ENCODE assay signal across 8 cellular contexts in genomic region chr7:118080947-118081346, GRCh38.
A peak's percentile ranks its signal among the peaks of the same experiment; 100 is the strongest.
DNase-seq lines count a peak whose midpoint lies in the region; ATAC-seq lines count a peak whose summit lies in the region.

No MANE protein-coding gene starts in this region.

- intact Hi-C loops in left ventricle myocardium superior (cut with micrococcal nuclease): no loop called here

- peak; percentile 98 for ATAC-seq in HG03039 (IDR thresholded peaks at IDR 0.05; ENCODE audit: unreplicated experiment)
- ATAC-seq in stimulated activated naive CD8-positive, alpha-beta T cell treated with anti-CD3 and anti-CD28 coated beads, Interleukin-15, Interleukin-2, amounts not matched to agents 100 U/mL and 50 U/mL, for 24 hours: peak; percentile 95
- no peak for ATAC-seq in left ventricle myocardium superior

- DNase-seq in activated CD4-positive, alpha-beta T cell treated with anti-CD3 and anti-CD28 coated beads for 24 hours (ENCODE audit: low read depth in 2 of 2): peak; percentile 27 to 29
- no peak for DNase-seq in activated CD4-positive, alpha-beta T cell treated with anti-CD3 and anti-CD28 coated beads, Interleukin-2, amount 50 U/mL, for 1 hour
- DNase-seq in SW480 (ENCODE audit: low spot score): peak; percentile 84
- peak; percentile 61 for DNase-seq in fibroblast of peridontal ligament (ENCODE audit: extremely low read depth)
- DNase-seq in stimulated activated naive CD8-positive, alpha-beta T cell treated with anti-CD3 and anti-CD28 coated beads, Interleukin-15, Interleukin-2, amounts not matched to agents 100 U/mL and 50 U/mL, for 24 hours: peak; percentile 57
- no peak for DNase-seq in pons (ENCODE audit: low spot score)
- DNase-seq in left ventricle myocardium superior: no peak

Comparison
In these comparisons a context has a peak if more than half of its experiments do, and no peak if none do; other contexts are left out.
1. DNase-seq: peak in activated CD4-positive, alpha-beta T cell treated with anti-CD3 and anti-CD28 coated beads for 24 hours (2 of 2), SW480 (single experiment), fibroblast of peridontal ligament (single experiment) and stimulated activated naive CD8-positive, alpha-beta T cell treated with anti-CD3 and anti-CD28 coated beads, Interleukin-15, Interleukin-2, amounts not matched to agents 100 U/mL and 50 U/mL, for 24 hours (single experiment); none in activated CD4-positive, alpha-beta T cell treated with anti-CD3 and anti-CD28 coated beads, Interleukin-2, amount 50 U/mL, for 1 hour (single experiment), pons (single experiment) and left ventricle myocardium superior (single experiment).